In the genomic region with DNA sequence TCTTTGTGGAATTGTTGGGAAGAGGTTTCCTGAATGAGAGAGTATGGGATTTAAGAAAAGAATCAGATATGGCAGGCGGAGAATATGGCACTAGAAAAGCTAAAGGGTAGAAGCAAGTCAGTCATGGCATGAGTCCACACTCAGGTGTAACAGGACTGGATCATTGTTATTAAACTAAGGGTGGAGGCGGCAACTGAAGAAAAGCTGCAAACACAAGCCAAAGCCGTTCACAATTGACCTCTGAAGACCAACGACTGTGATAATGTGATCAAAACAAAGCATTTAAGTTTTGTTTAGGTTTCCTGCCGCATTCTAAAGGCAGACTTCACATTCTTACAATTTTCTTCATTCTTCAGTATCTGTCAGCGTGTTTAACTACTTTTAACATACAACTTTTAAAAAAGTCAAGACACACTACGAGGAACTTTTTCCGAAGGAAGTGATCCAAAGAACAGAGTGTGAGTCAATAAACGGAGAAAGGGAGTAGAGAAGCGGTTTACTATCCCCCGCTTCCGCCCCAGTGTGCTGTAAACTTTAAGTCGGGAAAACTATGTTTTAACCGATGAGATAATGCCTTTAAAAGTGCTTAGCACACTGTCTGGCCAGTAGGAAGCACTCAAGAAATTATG, we compare ENCODE assay signal across 8 cellular contexts. TPM values are rescaled to one million over a fixed set of nuclear protein-coding genes. Genes with fewer than 3 reads are reported as not detected.
DNase-seq lines count a peak whose midpoint lies in the region; ATAC-seq and TF ChIP-seq lines count a peak whose summit lies in the region.

No MANE protein-coding gene starts in this region.

- peak overlapping the region; percentile 93 to 98 for H3K27ac Mint-ChIP-seq in natural killer cell

- TF ChIP-seq POLR2A in esophagus muscularis mucosa (IDR thresholded peaks at IDR 0.05; ENCODE audit: low read depth) = no peak

- H3K27me3 ChIP-seq in esophagus muscularis mucosa = no peaks in the 10 kb centered on the region

- H3K36me3 Mint-ChIP-seq in natural killer cell = no peaks in the 10 kb centered on the region

- H3K9me3 ChIP-seq in esophagus muscularis mucosa = no peaks in the 10 kb centered on the region

- no peaks in the 10 kb centered on the region for H3K36me3 ChIP-seq in esophagus muscularis mucosa

- H3K4me1 Mint-ChIP-seq in natural killer cell = peaks cover 41 to 48% of the 10 kb centered on the region in 2 donors

- H3K4me3 ChIP-seq in WI38 (ENCODE audit: low read depth, low read length) (peak overlapping the region; percentile 66), esophagus muscularis mucosa (peak overlapping the region; percentile 76 to 94 (median 87))

- no peaks in the 10 kb centered on the region for H3K9me3 Mint-ChIP-seq in natural killer cell

- peak overlapping the region; percentile 95 for H3K4me3 Mint-ChIP-seq in natural killer cell

- ATAC-seq in HG03460 (IDR thresholded peaks at IDR 0.05; ENCODE audit: unreplicated experiment) (peak; percentile 2), natural killer cell (peak; percentile 0 to 2 (median 0)), HG02981 (IDR thresholded peaks at IDR 0.05; ENCODE audit: unreplicated experiment) (no peak)

- H3K4me1 ChIP-seq in esophagus muscularis mucosa = peaks cover 25 to 49% (median 44%) of the 10 kb centered on the region in 4 donors

- DNase-seq in activated CD4-positive, alpha-beta T cell treated with anti-CD3 and anti-CD28 coated beads for 4 hours = peak; percentile 37 to 38
- DNase-seq in activated CD4-positive, alpha-beta T cell treated with anti-CD3 and anti-CD28 coated beads for 1 hour = no peak
- no peak for DNase-seq in esophagus muscularis mucosa (ENCODE audit: extremely low spot score)
- no peak for DNase-seq in natural killer cell
- no peak for DNase-seq in GM10266 (ENCODE audit: extremely low spot score)

- no peak for TF ChIP-seq EP300 in esophagus muscularis mucosa (IDR thresholded peaks at IDR 0.05)

- 10% methylated on average over 14 of the region's 14 CpGs for WGBS in esophagus muscularis mucosa

- no peak for TF ChIP-seq CTCF in WI38 (IDR thresholded peaks at IDR 0.05; ENCODE audit: low read depth, low read length)
- no peak for TF ChIP-seq CTCF in esophagus muscularis mucosa (IDR thresholded peaks at IDR 0.05)
- TF ChIP-seq CTCF in natural killer cell (IDR thresholded peaks at IDR 0.05) = no peak
- no peak for TF ChIP-seq CTCF in GM10266 (IDR thresholded peaks at IDR 0.05; ENCODE audit: control insufficient read depth, insufficient read depth, low read depth, missing control alignments)

- H3K27ac ChIP-seq in esophagus muscularis mucosa (replicated peaks in 1 of 4) = peak overlapping the region; percentile 91 to 99 (median 96)

- H3K27me3 Mint-ChIP-seq in natural killer cell (ENCODE audit: low read depth in 2 of 2) = no peaks in the 10 kb centered on the region

- intact Hi-C loops in esophagus muscularis mucosa (cut with DNase I) (loop anchor here (5.0 to 10.0 kb wide), 3 partner anchors 73 to 494 kb away; a partner anchor contains a TSS), natural killer cell (cut with micrococcal nuclease) (loop anchor here (2.0 to 5.0 kb wide), 2 partner anchors 213 to 490 kb away; a partner anchor contains a TSS)

RNA-seq across cellular contexts. Expression of a gene that starts 0.9 kb away (rescaled TPM):
- total RNA-seq in esophagus muscularis mucosa (100 to 1,000 TPM in 2 of 4 donors, 10 to 100 TPM in 2; 82.5 to 165 (median 111) TPM), natural killer cell (100 to 1,000 TPM in 1 of 3 donors, 10 to 100 TPM in 2; 76.9 to 103 (median 98.5) TPM)

Comparison
In these comparisons a context has a peak if more than half of its experiments do, and no peak if none do; other contexts are left out.
1. DNase-seq: peak in activated CD4-positive, alpha-beta T cell treated with anti-CD3 and anti-CD28 coated beads for 4 hours (2 of 2); none in activated CD4-positive, alpha-beta T cell treated with anti-CD3 and anti-CD28 coated beads for 1 hour (single experiment), esophagus muscularis mucosa (single experiment), natural killer cell (single experiment) and GM10266 (single experiment).